ENCODE assay signal across 1 cellular context in the genomic region with DNA sequence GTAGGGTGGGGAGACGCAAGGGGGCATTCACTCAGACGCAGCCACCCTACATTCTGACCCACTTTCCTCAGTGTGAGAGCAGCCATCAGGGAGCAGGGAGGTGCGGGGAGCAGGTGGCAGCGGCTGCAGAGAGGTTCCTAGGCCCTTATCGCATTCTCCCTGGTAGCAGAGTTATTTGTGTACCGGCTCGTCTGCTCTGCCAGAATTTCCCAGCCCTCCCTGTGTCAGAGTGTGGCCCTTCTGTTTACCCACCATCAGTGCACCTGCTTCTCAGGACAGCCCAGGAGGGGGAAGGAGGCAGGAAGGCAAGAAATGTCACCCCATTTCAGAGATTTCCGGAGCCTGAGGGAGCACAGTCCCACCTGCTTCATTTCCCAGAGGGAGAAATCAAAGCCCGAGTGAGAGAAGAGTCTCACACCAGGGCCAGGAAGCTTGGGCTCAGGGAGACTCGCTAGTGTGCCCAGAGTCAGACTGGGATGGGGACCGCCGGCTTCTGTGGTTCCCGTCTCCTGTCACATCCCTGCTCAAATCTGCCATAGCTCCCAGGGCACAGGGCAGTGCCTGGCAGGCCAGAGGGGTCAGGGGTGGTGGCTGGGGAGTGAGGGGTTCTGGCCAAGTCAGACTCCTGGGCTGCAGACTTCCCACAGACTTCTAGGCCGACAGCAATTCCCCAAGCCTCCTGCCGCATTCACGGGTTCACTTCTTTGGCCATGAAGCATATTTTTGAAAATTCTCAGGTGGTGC.
TF ChIP-seq lines count a peak whose summit lies in the region.

No MANE protein-coding gene starts in this region.

TF ChIP-seq in GM23338, 12 proteins besides CTCF, POLR2A, EP300 and RAD21 (continued from another document):
- TF ChIP-seq, protein P1, sequence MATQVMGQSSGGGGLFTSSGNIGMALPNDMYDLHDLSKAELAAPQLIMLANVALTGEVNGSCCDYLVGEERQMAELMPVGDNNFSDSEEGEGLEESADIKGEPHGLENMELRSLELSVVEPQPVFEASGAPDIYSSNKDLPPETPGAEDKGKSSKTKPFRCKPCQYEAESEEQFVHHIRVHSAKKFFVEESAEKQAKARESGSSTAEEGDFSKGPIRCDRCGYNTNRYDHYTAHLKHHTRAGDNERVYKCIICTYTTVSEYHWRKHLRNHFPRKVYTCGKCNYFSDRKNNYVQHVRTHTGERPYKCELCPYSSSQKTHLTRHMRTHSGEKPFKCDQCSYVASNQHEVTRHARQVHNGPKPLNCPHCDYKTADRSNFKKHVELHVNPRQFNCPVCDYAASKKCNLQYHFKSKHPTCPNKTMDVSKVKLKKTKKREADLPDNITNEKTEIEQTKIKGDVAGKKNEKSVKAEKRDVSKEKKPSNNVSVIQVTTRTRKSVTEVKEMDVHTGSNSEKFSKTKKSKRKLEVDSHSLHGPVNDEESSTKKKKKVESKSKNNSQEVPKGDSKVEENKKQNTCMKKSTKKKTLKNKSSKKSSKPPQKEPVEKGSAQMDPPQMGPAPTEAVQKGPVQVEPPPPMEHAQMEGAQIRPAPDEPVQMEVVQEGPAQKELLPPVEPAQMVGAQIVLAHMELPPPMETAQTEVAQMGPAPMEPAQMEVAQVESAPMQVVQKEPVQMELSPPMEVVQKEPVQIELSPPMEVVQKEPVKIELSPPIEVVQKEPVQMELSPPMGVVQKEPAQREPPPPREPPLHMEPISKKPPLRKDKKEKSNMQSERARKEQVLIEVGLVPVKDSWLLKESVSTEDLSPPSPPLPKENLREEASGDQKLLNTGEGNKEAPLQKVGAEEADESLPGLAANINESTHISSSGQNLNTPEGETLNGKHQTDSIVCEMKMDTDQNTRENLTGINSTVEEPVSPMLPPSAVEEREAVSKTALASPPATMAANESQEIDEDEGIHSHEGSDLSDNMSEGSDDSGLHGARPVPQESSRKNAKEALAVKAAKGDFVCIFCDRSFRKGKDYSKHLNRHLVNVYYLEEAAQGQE (IDR thresholded peaks at IDR 0.05; ENCODE audit: unreplicated experiment), result no peak
- TF ChIP-seq STAT1 (IDR thresholded peaks at IDR 0.05; ENCODE audit: unreplicated experiment) (no peak), NANOG (IDR thresholded peaks at IDR 0.05; ENCODE audit: borderline replicate concordance) (no peak), POLR2AphosphoS5 (IDR thresholded peaks at IDR 0.05; ENCODE audit: low read depth) (no peak), EZH2phosphoT487 (IDR thresholded peaks at IDR 0.05; ENCODE audit: unreplicated experiment) (no peak), EZH2 (IDR thresholded peaks at IDR 0.05; ENCODE audit: low read depth, unreplicated experiment) (no peak)
- TF ChIP-seq, protein P2, sequence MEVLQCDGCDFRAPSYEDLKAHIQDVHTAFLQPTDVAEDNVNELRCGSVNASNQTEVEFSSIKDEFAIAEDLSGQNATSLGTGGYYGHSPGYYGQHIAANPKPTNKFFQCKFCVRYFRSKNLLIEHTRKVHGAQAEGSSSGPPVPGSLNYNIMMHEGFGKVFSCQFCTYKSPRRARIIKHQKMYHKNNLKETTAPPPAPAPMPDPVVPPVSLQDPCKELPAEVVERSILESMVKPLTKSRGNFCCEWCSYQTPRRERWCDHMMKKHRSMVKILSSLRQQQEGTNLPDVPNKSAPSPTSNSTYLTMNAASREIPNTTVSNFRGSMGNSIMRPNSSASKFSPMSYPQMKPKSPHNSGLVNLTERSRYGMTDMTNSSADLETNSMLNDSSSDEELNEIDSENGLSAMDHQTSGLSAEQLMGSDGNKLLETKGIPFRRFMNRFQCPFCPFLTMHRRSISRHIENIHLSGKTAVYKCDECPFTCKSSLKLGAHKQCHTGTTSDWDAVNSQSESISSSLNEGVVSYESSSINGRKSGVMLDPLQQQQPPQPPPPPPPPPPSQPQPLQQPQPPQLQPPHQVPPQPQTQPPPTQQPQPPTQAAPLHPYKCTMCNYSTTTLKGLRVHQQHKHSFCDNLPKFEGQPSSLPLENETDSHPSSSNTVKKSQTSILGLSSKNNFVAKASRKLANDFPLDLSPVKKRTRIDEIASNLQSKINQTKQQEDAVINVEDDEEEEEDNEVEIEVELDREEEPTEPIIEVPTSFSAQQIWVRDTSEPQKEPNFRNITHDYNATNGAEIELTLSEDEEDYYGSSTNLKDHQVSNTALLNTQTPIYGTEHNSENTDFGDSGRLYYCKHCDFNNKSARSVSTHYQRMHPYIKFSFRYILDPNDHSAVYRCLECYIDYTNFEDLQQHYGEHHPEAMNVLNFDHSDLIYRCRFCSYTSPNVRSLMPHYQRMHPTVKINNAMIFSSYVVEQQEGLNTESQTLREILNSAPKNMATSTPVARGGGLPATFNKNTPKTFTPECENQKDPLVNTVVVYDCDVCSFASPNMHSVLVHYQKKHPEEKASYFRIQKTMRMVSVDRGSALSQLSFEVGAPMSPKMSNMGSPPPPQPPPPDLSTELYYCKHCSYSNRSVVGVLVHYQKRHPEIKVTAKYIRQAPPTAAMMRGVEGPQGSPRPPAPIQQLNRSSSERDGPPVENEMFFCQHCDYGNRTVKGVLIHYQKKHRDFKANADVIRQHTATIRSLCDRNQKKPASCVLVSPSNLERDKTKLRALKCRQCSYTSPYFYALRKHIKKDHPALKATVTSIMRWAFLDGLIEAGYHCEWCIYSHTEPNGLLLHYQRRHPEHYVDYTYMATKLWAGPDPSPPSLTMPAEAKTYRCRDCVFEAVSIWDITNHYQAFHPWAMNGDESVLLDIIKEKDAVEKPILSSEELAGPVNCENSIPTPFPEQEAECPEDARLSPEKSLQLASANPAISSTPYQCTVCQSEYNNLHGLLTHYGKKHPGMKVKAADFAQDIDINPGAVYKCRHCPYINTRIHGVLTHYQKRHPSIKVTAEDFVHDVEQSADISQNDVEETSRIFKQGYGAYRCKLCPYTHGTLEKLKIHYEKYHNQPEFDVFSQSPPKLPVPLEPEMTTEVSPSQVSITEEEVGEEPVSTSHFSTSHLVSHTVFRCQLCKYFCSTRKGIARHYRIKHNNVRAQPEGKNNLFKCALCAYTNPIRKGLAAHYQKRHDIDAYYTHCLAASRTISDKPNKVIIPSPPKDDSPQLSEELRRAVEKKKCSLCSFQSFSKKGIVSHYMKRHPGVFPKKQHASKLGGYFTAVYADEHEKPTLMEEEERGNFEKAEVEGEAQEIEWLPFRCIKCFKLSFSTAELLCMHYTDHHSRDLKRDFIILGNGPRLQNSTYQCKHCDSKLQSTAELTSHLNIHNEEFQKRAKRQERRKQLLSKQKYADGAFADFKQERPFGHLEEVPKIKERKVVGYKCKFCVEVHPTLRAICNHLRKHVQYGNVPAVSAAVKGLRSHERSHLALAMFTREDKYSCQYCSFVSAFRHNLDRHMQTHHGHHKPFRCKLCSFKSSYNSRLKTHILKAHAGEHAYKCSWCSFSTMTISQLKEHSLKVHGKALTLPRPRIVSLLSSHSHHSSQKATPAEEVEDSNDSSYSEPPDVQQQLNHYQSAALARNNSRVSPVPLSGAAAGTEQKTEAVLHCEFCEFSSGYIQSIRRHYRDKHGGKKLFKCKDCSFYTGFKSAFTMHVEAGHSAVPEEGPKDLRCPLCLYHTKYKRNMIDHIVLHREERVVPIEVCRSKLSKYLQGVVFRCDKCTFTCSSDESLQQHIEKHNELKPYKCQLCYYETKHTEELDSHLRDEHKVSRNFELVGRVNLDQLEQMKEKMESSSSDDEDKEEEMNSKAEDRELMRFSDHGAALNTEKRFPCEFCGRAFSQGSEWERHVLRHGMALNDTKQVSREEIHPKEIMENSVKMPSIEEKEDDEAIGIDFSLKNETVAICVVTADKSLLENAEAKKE (CRISPR knock-in tag; IDR thresholded peaks at IDR 0.05), result no peak
